In the genomic region with DNA sequence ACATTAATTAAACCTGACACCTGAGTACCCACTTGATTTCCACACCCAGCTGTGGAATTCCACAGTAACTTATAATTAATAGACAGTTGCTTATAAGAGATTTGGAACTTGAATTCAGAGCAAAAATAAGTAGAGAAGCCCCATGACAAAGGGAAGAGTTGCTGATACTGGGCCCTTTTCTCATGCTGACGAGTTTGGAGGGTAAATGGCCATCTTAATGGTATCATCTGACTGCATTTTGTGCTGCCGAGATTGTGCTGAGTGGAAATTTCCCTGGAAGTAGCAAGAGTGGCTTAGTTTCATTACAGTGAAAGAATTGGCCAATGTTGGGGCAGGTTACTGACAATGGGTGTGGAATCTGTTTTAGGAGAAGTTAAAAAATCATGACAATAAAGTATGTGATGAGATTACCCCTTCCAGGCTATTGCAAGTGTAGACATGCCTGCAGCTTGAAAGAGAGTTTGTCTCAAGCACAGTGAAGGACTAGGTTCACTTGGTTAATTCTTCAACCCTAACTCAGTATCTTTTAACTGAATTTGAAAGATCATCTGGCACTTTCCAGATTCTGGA, we compare ENCODE assay signal across 2 cellular contexts.
A peak's percentile ranks its signal among the peaks of the same experiment; 100 is the strongest.
TF ChIP-seq lines count a peak whose summit lies in the region.

No MANE protein-coding gene starts in this region.

TF ChIP-seq in H1, 55 proteins besides CTCF, POLR2A, EP300 and RAD21:
- TF ChIP-seq RNF2 (IDR thresholded peaks at IDR 0.05; ENCODE audit: borderline replicate concordance, low read depth, low read length, missing control alignments, poor library complexity, severe bottlenecking) (no peak), EGR1 (IDR thresholded peaks at IDR 0.05; ENCODE audit: borderline replicate concordance, low read depth, low read length) (no peak), ASH2L (IDR thresholded peaks at IDR 0.05; ENCODE audit: low read length) (peak; percentile 22)
TF ChIP-seq in H1: peak in this region for 1.

TF ChIP-seq in SK-N-SH treated with all-trans-retinoic acid at 6 μM for 48 hours, 23 proteins besides CTCF, POLR2A, EP300 and RAD21:
- TF ChIP-seq TCF4 (CRISPR knock-in tag; IDR thresholded peaks at IDR 0.05; ENCODE audit: borderline replicate concordance) (no peak), OSR1 (CRISPR knock-in tag; IDR thresholded peaks at IDR 0.05) (no peak), ZNF8 (CRISPR knock-in tag; IDR thresholded peaks at IDR 0.05) (no peak)
